9 cellular contexts compared by ENCODE assay signal in the genomic region with DNA sequence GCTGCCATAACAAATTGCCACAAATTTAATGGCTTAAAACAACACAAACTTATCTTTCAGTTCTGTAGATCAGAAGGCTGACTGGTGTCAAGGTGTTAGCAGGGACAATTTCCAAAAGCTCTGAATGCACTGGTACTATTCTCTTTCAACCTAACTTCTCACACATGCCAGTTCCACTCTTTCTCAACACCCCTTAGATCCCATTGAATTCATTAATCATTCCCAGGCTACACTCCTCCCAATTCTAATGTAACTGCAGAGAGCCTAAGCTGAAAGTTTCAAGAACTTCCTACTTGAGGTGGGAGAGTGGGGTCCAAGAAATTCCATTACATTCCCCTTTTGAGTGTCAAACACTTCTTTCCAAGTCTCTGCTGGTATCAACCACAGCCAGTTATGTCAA.
"Had no signal": no experiment of that assay in that cellular context is flagged by ENCODE, and none has a peak within 500 bp of the region (broad histone marks: within the 10 kb centered on the region; RNA-seq: fewer than 3 reads in every experiment).

No MANE protein-coding gene starts in this region.

- H3K4me1 Mint-ChIP-seq: GM23338, H9 had no signal

- H3K4me1 ChIP-seq: HAP-1 had no signal

- H3K9me3 Mint-ChIP-seq: GM23338, H9, HFFc6 had no signal

- DNase-seq: GM23248, GOT3, H7, H9, HCEC 1CT, HFFc6 had no signal

- H3K4me3 ChIP-seq: GM23248, GM23338, HAP-1 had no signal

- H3K36me3 ChIP-seq: HAP-1 had no signal

- H3K27ac Mint-ChIP-seq: GM23338, H9, HFFc6 had no signal

- H3K4me3 Mint-ChIP-seq: GM23338, H9, HFFc6 had no signal

- H3K9me3 ChIP-seq: HAP-1 had no signal

- H3K27ac ChIP-seq: GM23248 had no signal

- ATAC-seq: GM23338, HCT116 had no signal
